12 cellular contexts compared by ENCODE assay signal in the genomic region with DNA sequence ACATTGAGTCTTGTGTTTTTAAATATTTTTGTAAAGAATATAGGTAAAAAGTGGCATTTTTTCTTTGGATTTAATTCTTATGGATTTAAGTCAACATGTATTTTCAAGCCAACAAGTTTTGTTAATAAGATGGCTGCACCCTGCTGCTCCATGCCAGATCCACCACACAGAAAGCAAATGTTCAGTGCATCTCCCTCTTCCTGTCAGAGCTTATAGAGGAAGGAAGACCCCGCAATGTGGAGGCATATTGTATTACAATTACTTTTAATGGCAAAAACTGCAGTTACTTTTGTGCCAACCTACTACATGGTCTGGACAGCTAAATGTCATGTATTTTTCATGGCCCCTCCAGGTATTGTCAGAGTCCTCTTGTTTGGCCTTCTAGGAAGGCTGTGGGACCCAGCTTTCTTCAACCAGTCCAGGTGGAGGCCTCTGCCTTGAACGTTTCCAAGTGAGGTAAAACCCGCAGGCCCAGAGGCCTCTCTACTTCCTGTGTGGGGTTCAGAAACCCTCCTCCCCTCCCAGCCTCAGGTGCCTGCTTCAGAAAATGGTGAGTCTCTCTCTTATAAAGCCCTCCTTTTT. TPM values are rescaled to one million over a fixed set of nuclear protein-coding genes. Genes with fewer than 3 reads are reported as not detected.
A peak's percentile ranks its signal among the peaks of the same experiment; 100 is the strongest.
DNase-seq lines count a peak whose midpoint lies in the region; ATAC-seq, FAIRE-seq and TF ChIP-seq lines count a peak whose summit lies in the region.
"Had no signal": no experiment of that assay in that cellular context is flagged by ENCODE, and none has a peak within 500 bp of the region (broad histone marks: within the 10 kb centered on the region; RNA-seq: fewer than 3 reads in every experiment).

CD3E (plus strand) TSS at position 504 of the 582 bp plus-strand sequence. CDS start 223 bp downstream, outside the sequence.

- no peak within 1 kb of the TSS for H3K27ac ChIP-seq in K562 (ENCODE audit: extremely low read depth, low read depth, low read length)
- no peak within 1 kb of the TSS for H3K27ac ChIP-seq in left lung
- H3K27ac ChIP-seq: adrenal gland, KMS-11, right lobe of liver had no signal

- FAIRE-seq in K562 (lab: Jason Lieb, UNC) = no peak

- H3K4me2 ChIP-seq in K562 (ENCODE audit: insufficient read depth, low read length) = no peak within 1 kb of the TSS
- H3K4me2 ChIP-seq: KMS-11 had no signal

- TF ChIP-seq CTCF in K562 (IDR thresholded peaks at IDR 0.05 in 2 of 3, conservative IDR thresholded peaks at IDR 0.05 in 1 of 3; ENCODE audit: insufficient read depth in 2 of 3, low read depth in 1 of 3, low read length in 3 of 3) (no peak), left lung (IDR thresholded peaks at IDR 0.05) (no peak), GM10248 (IDR thresholded peaks at IDR 0.05; ENCODE audit: control extremely low read depth, extremely low read depth, low read depth, missing control alignments) (no peak)

- no peak for TF ChIP-seq POLR2A in K562 (conservative IDR thresholded peaks at IDR 0.05)

- no peaks in the 10 kb centered on the region; a peak in 1 of 5 replicates for H3K4me1 ChIP-seq in K562 (replicated peaks in 1 of 2; ENCODE audit: control insufficient read depth in 2 of 2, insufficient read depth in 2 of 2, low read length in 2 of 2)
- H3K4me1 ChIP-seq in left lung = no peaks in the 10 kb centered on the region
- H3K4me1 ChIP-seq: adrenal gland, right lobe of liver had no signal

- peak within 1 kb of the TSS; percentile 60 for H2AFZ ChIP-seq in K562 (ENCODE audit: low read depth, low read length)

- POLR2A ChIA-PET in activated CD4-positive, alpha-beta memory T cell treated with anti-CD3 and anti-CD28 coated beads for 36 hours (lab: Charles Lee) = interaction anchor here (1.0 to 2.6 kb wide), 9 partner anchors 9 to 106 kb away, joined by 3 to 17 read pairs (median 5); partner anchors contain the start of gene JAML
- POLR2A ChIA-PET in K562 (lab: Yijun Ruan, JAX) (interaction anchor here (0.5 kb wide), 1 partner anchor 37 kb away, joined by 3 read pairs; no protein-coding TSS in a partner anchor), GM10248 (lab: Yijun Ruan, JAX) (no interaction called here)

- H3K4me3 Mint-ChIP-seq in activated CD4-positive, alpha-beta memory T cell treated with anti-CD3 and anti-CD28 coated beads for 36 hours = peak within 1 kb of the TSS; percentile 100

- no peak within 1 kb of the TSS; a peak in 1 of 4 replicates for H3K9ac ChIP-seq in K562 (ENCODE audit: insufficient read depth in 1 of 2, low read depth in 2 of 2, low read length in 2 of 2)
- H3K9ac ChIP-seq: KMS-11 had no signal

- no peaks in the 10 kb centered on the region for H3K27me3 Mint-ChIP-seq in activated CD4-positive, alpha-beta memory T cell treated with anti-CD3 and anti-CD28 coated beads for 36 hours

- H3K9me1 ChIP-seq in K562 (ENCODE audit: control insufficient read depth, insufficient read depth, low read length) = no peaks in the 10 kb centered on the region

- DNase-seq in Jurkat, Clone E6-1 (ENCODE audit: low read depth, low spot score) = peak; percentile 95
- DNase-seq in activated CD4-positive, alpha-beta memory T cell treated with anti-CD3 and anti-CD28 coated beads for 36 hours = peak; percentile 84
- DNase-seq in K562 (ENCODE audit: extremely low read depth in 1 of 4, low spot score in 3 of 4) (no peak), left lung (no peak), GM10248 (ENCODE audit: extremely low spot score) (no peak), NCI-H187 treated with DMSO at 0.1 percent for 48 hours (lab: John Stamatoyannopoulos, UW) (no peak), NCI-H2171 (lab: John Stamatoyannopoulos, UW) (no peak)
- peak; percentile 47 to 61 for DNase-seq in stimulated activated CD4-positive, alpha-beta T cell treated with anti-CD3 and anti-CD28 coated beads, Interleukin-4, amount 100 ng/mL, for 48 hours (ENCODE audit: low read depth in 2 of 2)
- DNase-seq: adrenal gland, right lobe of liver had no signal

- H3K27me3 ChIP-seq in K562 (ENCODE audit: control insufficient read depth in 2 of 2, insufficient read depth in 2 of 2, low read length in 2 of 2) (peaks cover 7 to 13% of the 10 kb centered on the region in 2 experiments; a peak in 3 of 5 replicates), left lung (no peaks in the 10 kb centered on the region)
- H3K27me3 ChIP-seq: adrenal gland, right lobe of liver had no signal

- H3K9me3 Mint-ChIP-seq in activated CD4-positive, alpha-beta memory T cell treated with anti-CD3 and anti-CD28 coated beads for 36 hours = no peaks in the 10 kb centered on the region

- BruUV-seq in K562 (replicated peaks; lab: Mats Ljungman, UMichigan) = no TSS peak

- WGBS in K562 (ENCODE audit: insufficient coverage, low coverage, missing lambda C conversion rate) = 22% methylated on average over 3 of the region's 3 CpGs

- no peak for TF ChIP-seq EP300 in K562 (IDR thresholded peaks at IDR 0.05; ENCODE audit: low read length)

- no peaks in the 10 kb centered on the region for H4K20me1 ChIP-seq in K562 (replicated peaks; ENCODE audit: control insufficient read depth, insufficient read depth, low read length)

- peaks cover 42% of the 10 kb centered on the region for H3K36me3 Mint-ChIP-seq in activated CD4-positive, alpha-beta memory T cell treated with anti-CD3 and anti-CD28 coated beads for 36 hours

- in situ Hi-C loops in K562 (cut with MboI) = no loop called here

- intact Hi-C loops in activated CD4-positive, alpha-beta memory T cell treated with anti-CD3 and anti-CD28 coated beads for 36 hours (cut with micrococcal nuclease) = loop anchor here (1.0 to 2.0 kb wide), 3 partner anchors 64 to 694 kb away; partner anchors contain the start of genes CENATAC and KMT2A
- intact Hi-C loops in K562 (cut with micrococcal nuclease) (no loop called here), left lung (cut with DNase I) (no loop called here)

- H3K36me3 ChIP-seq in K562 (ENCODE audit: control insufficient read depth, insufficient read depth, low read length) (no peaks in the 10 kb centered on the region), left lung (no peaks in the 10 kb centered on the region)
- H3K36me3 ChIP-seq: adrenal gland, right lobe of liver had no signal

- H3K4me1 Mint-ChIP-seq in activated CD4-positive, alpha-beta memory T cell treated with anti-CD3 and anti-CD28 coated beads for 36 hours (ENCODE audit: low read depth) = peaks cover 62% of the 10 kb centered on the region

- H3K4me3 ChIP-seq in Jurkat, Clone E6-1 (ENCODE audit: low read length) = peak within 1 kb of the TSS; percentile 69
- no peak within 1 kb of the TSS for H3K4me3 ChIP-seq in K562
- H3K4me3 ChIP-seq in left lung = peak within 1 kb of the TSS in 1 of 2 donors; percentile 28
- H3K4me3 ChIP-seq: adrenal gland, right lobe of liver had no signal

- H3K79me2 ChIP-seq in K562 (ENCODE audit: control insufficient read depth, insufficient read depth, low read length) = no peaks in the 10 kb centered on the region

- peak within 1 kb of the TSS; percentile 100 for H3K27ac Mint-ChIP-seq in activated CD4-positive, alpha-beta memory T cell treated with anti-CD3 and anti-CD28 coated beads for 36 hours

- CTCF ChIA-PET in activated CD4-positive, alpha-beta memory T cell treated with anti-CD3 and anti-CD28 coated beads for 36 hours (lab: Charles Lee) = interaction anchor here (1.2 to 8.8 kb wide), 7 partner anchors 9 to 106 kb away, joined by 3 to 67 read pairs (median 10); partner anchors contain the start of genes CD3D and CD3G
- CTCF ChIA-PET in K562 (lab: Yijun Ruan, JAX; ENCODE audit: low intra/inter-chr PET ratio) (no interaction called here), GM10248 (lab: Yijun Ruan, JAX) (interaction anchor here (0.7 to 6.7 kb wide), 8 partner anchors 8 to 133 kb away, joined by 3 to 26 read pairs (median 3); no protein-coding TSS in a partner anchor)

- ATAC-seq in K562 = no peak
- no peak for ATAC-seq in left lung
- ATAC-seq: Panc1, right lobe of liver had no signal

- TF ChIP-seq RAD21 in K562 (CRISPR knock-in tag; conservative IDR thresholded peaks at IDR 0.05 in 1 of 2, IDR thresholded peaks at IDR 0.05 in 1 of 2) = no peak

- H3K9me3 ChIP-seq in K562 (replicated peaks; ENCODE audit: control insufficient read depth, insufficient read depth, low read depth, low read length) = no peaks in the 10 kb centered on the region
- no peaks in the 10 kb centered on the region for H3K9me3 ChIP-seq in left lung
- H3K9me3 ChIP-seq: adrenal gland, right lobe of liver had no signal

TF ChIP-seq in K562, 482 proteins besides CTCF, POLR2A, EP300 and RAD21 (continues in another document):
- TF ChIP-seq STAT5A (IDR thresholded peaks at IDR 0.05; ENCODE audit: borderline replicate concordance, low read length) (no peak), GABPA (tag; conservative IDR thresholded peaks at IDR 0.05; ENCODE audit: low read depth) (0 out of 2 replicates have a peak, but pooled peaks have one; percentile 33)

RNA-seq across cellular contexts. Expression of gene CD3E, which starts in this region (rescaled TPM):
- polyA plus RNA-seq in Jurkat, Clone E6-1 (2012; ENCODE audit: insufficient read depth, insufficient read length) = 926 TPM
- total RNA-seq in activated CD4-positive, alpha-beta memory T cell treated with anti-CD3 and anti-CD28 coated beads for 36 hours = 100 to 1,000 TPM; 476 to 488 TPM
- 0.25 TPM in 1 of 2 replicates, not detected in the other for total RNA-seq in K562 (2011; cell fraction: chromatin; rRNA removed; ENCODE audit: low replicate concordance)
- total RNA-seq in K562 (2011; cell fraction: nucleolus; rRNA removed) = 0.17 TPM in 1 of 2 replicates, not detected in the other
- total RNA-seq in K562 (2011; cell fraction: nucleoplasm; rRNA removed) = not detected in 2 replicates
- total RNA-seq in K562 (2014; rRNA removed) (not detected in 2 replicates), K562 (2014; rRNA removed; fragmentation: Illumina TruSeq; extraction: Trizol) (not detected in 2 replicates), K562 (2015; rRNA removed; fragmentation: Illumina TruSeq; extraction: Trizol) (0.11 TPM in 1 of 2 replicates, not detected in the other), K562 (2021) (0.62 and 1.1 TPM in 2 replicates), left lung (10 to 100 TPM in 1 of 2 donors, 1 to 10 TPM in 1; 3.6 to 10.5 TPM)
- polyA plus RNA-seq in K562 (2011; rRNA removed) (0.07 and 0.11 TPM in 2 replicates), K562 (2014; fragmentation: Illumina TruSeq; extraction: Trizol) (0.25 and 0.36 TPM in 2 replicates), K562 (2014; fragmentation: Nextera tagmentation; extraction: Ambion mirVana) (not detected), K562 (2014; rRNA removed) (0.13 TPM in 1 of 2 replicates, not detected in the other)
- 0.12 and 0.21 TPM in 2 replicates for polyA plus RNA-seq in K562 (2011; cell fraction: cytosol; rRNA removed)
- 0.10 TPM in 1 of 2 replicates, not detected in the other for polyA plus RNA-seq in K562 (2011; cell fraction: nucleus; rRNA removed)
- polyA plus RNA-seq in K562 (2012) = 0.35 and 1.8 TPM in 2 replicates
- polyA minus RNA-seq in K562 (2011; rRNA and poly(A)+ RNA removed) = 0.14 TPM in 1 of 2 replicates, not detected in the other
- not detected in 2 replicates for polyA minus RNA-seq in K562 (2011; cell fraction: cytosol; rRNA and poly(A)+ RNA removed)
- not detected in 2 replicates for polyA minus RNA-seq in K562 (2011; cell fraction: nucleus; rRNA and poly(A)+ RNA removed)

Comparison
In these comparisons a context has a peak if more than half of its experiments do, and no peak if none do; other contexts are left out.
1. RNA of gene CD3E (total RNA-seq): 476 to 488 TPM in activated CD4-positive, alpha-beta memory T cell treated with anti-CD3 and anti-CD28 coated beads for 36 hours; 3.6 to 10.5 TPM in left lung and 0.11 to 1.1 TPM in K562; every median in the first group is over 10 times any median in the second.
2. DNase-seq: peak in Jurkat, Clone E6-1 (single experiment), activated CD4-positive, alpha-beta memory T cell treated with anti-CD3 and anti-CD28 coated beads for 36 hours (single experiment) and stimulated activated CD4-positive, alpha-beta T cell treated with anti-CD3 and anti-CD28 coated beads, Interleukin-4, amount 100 ng/mL, for 48 hours (2 of 2); none in K562 (0 of 4), left lung (0 of 2), GM10248 (single experiment), NCI-H187 treated with DMSO at 0.1 percent for 48 hours (single experiment) and NCI-H2171 (single experiment).